9 cellular contexts compared by ENCODE assay signal in the genomic region with DNA sequence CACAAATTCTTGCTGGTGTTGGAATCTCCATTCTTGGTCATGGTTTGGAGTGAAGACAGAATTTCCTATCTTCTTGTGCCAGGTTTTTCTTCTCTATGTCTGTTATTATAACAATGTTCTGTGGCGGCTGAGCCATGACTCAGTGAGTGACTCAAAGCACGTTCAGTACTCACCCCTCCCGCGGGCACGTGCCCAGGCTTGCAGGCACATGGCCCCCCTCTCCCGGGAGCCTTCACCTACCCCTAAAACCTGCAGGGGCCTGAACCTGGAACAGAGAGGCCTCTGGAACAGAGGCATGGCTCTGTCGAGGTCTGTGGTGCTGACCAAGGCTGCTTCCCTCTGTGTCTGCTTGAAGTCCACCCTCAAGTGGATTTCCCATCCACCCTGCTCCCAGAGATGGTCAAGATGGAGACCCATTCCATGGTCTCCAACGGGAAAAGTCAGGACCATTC. TPM values are rescaled to one million over a fixed set of nuclear protein-coding genes. Genes with fewer than 3 reads are reported as not detected.
A peak's percentile ranks its signal among the peaks of the same experiment; 100 is the strongest.
DNase-seq lines count a peak whose midpoint lies in the region; ATAC-seq lines count a peak whose summit lies in the region.
"Had no signal": no experiment of that assay in that cellular context is flagged by ENCODE, and none has a peak within 500 bp of the region (broad histone marks: within the 10 kb centered on the region; RNA-seq: fewer than 3 reads in every experiment).

No MANE protein-coding gene starts in this region.

- H3K27ac Mint-ChIP-seq in activated T-helper 17 cell treated with anti-CD3 and anti-CD28 coated beads, Interleukin-2, amount 50 U/mL, for 72 hours: peak overlapping the region; percentile 34
- H3K27ac Mint-ChIP-seq in effector memory CD8-positive, alpha-beta T cell: no peak overlapping the region
- H3K27ac Mint-ChIP-seq: activated naive CD4-positive, alpha-beta T cell treated with anti-CD3 and anti-CD28 coated beads, Interleukin-2, amount 50 U/mL, for 24 hours had no signal

- no peaks in the 10 kb centered on the region for H3K36me3 Mint-ChIP-seq in activated T-helper 17 cell treated with anti-CD3 and anti-CD28 coated beads, Interleukin-2, amount 50 U/mL, for 72 hours (ENCODE audit: low read depth)
- peaks cover 3% of the 10 kb centered on the region for H3K36me3 Mint-ChIP-seq in effector memory CD8-positive, alpha-beta T cell (ENCODE audit: insufficient read depth)
- H3K36me3 Mint-ChIP-seq: activated naive CD4-positive, alpha-beta T cell treated with anti-CD3 and anti-CD28 coated beads, Interleukin-2, amount 50 U/mL, for 24 hours had no signal

- DNase-seq in H4 (ENCODE audit: low spot score) (peak; percentile 33), left cardiac atrium (peak; percentile 91), smooth muscle cell of the brain vasculature (ENCODE audit: low read depth, low spot score) (peak; percentile 35), SIG-M5 treated with dmso at 0.1 percent for 504 hours (lab: John Stamatoyannopoulos, UW; ENCODE audit: unreplicated experiment) (no peak), NCI-H345 (lab: John Stamatoyannopoulos, UW) (no peak)
- DNase-seq in effector memory CD8-positive, alpha-beta T cell: no peak

- H3K4me1 Mint-ChIP-seq in activated T-helper 17 cell treated with anti-CD3 and anti-CD28 coated beads, Interleukin-2, amount 50 U/mL, for 72 hours: peaks cover 4% of the 10 kb centered on the region
- peaks cover 0 to 2% of the 10 kb centered on the region in 2 donors for H3K4me1 Mint-ChIP-seq in effector memory CD8-positive, alpha-beta T cell (ENCODE audit: low read depth in 2 of 2)

- no peaks in the 10 kb centered on the region for H3K9me3 Mint-ChIP-seq in activated T-helper 17 cell treated with anti-CD3 and anti-CD28 coated beads, Interleukin-2, amount 50 U/mL, for 72 hours
- no peaks in the 10 kb centered on the region for H3K9me3 Mint-ChIP-seq in effector memory CD8-positive, alpha-beta T cell
- H3K9me3 Mint-ChIP-seq: activated naive CD4-positive, alpha-beta T cell treated with anti-CD3 and anti-CD28 coated beads, Interleukin-2, amount 50 U/mL, for 24 hours had no signal

- no peak for ATAC-seq in activated T-helper 17 cell treated with anti-CD3 and anti-CD28 coated beads, Interleukin-2, amount 50 U/mL, for 72 hours (replicated peaks)
- ATAC-seq in left cardiac atrium (peak; percentile 63 to 86), HG02642 (IDR thresholded peaks at IDR 0.05; ENCODE audit: poor library complexity, unreplicated experiment) (no peak)
- ATAC-seq in effector memory CD8-positive, alpha-beta T cell (replicated peaks): no peak

- H3K27me3 Mint-ChIP-seq in activated T-helper 17 cell treated with anti-CD3 and anti-CD28 coated beads, Interleukin-2, amount 50 U/mL, for 72 hours: no peaks in the 10 kb centered on the region
- H3K27me3 Mint-ChIP-seq in effector memory CD8-positive, alpha-beta T cell: peaks cover 0 to 30% of the 10 kb centered on the region in 2 donors
- H3K27me3 Mint-ChIP-seq: activated naive CD4-positive, alpha-beta T cell treated with anti-CD3 and anti-CD28 coated beads, Interleukin-2, amount 50 U/mL, for 24 hours had no signal

- no peak overlapping the region for H3K4me3 Mint-ChIP-seq in activated T-helper 17 cell treated with anti-CD3 and anti-CD28 coated beads, Interleukin-2, amount 50 U/mL, for 72 hours
- no peak overlapping the region for H3K4me3 Mint-ChIP-seq in effector memory CD8-positive, alpha-beta T cell
- H3K4me3 Mint-ChIP-seq: activated naive CD4-positive, alpha-beta T cell treated with anti-CD3 and anti-CD28 coated beads, Interleukin-2, amount 50 U/mL, for 24 hours had no signal

- intact Hi-C loops in left cardiac atrium (cut with DNase I): no loop called here

RNA-seq across cellular contexts. Expression of gene PLXNB1, which starts 27.6 kb away (rescaled TPM):
- total RNA-seq in H4 (2014; rRNA removed; shearing (Covaris generic)): 4.3 and 9.6 TPM in 2 replicates
- 1 to 10 TPM; 3.5 to 3.8 TPM for total RNA-seq in activated T-helper 17 cell treated with anti-CD3 and anti-CD28 coated beads, Interleukin-2, amount 50 U/mL, for 72 hours
- 10 to 100 TPM; 43.3 to 55.0 TPM for total RNA-seq in left cardiac atrium

RNA-seq across cellular contexts. Expression of gene FBXW12, which starts 30.3 kb away (rescaled TPM):
- total RNA-seq in H4 (2014; rRNA removed; shearing (Covaris generic)): 0.08 TPM in 1 of 2 replicates, not detected in the other
- not detected for total RNA-seq in activated T-helper 17 cell treated with anti-CD3 and anti-CD28 coated beads, Interleukin-2, amount 50 U/mL, for 72 hours
- not detected for total RNA-seq in left cardiac atrium

RNA-seq across cellular contexts. Expression of gene CCDC51, which starts 37.6 kb away (rescaled TPM):
- total RNA-seq in H4 (2014; rRNA removed; shearing (Covaris generic)): 23.3 and 28.6 TPM in 2 replicates
- total RNA-seq in activated T-helper 17 cell treated with anti-CD3 and anti-CD28 coated beads, Interleukin-2, amount 50 U/mL, for 72 hours: 10 to 100 TPM; 15.5 to 28.4 TPM
- total RNA-seq in left cardiac atrium: 10 to 100 TPM in 1 of 2 donors, 1 to 10 TPM in 1; 7.0 to 10.9 TPM

RNA-seq across cellular contexts. Expression of gene TMA7, which starts 37.8 kb away (rescaled TPM):
- total RNA-seq in H4 (2014; rRNA removed; shearing (Covaris generic)): 502 and 627 TPM in 2 replicates
- total RNA-seq in activated T-helper 17 cell treated with anti-CD3 and anti-CD28 coated beads, Interleukin-2, amount 50 U/mL, for 72 hours: 100 to 1,000 TPM; 181 to 328 TPM
- 100 to 1,000 TPM; 190 to 238 TPM for total RNA-seq in left cardiac atrium

RNA-seq across cellular contexts. Expression of gene ATRIP, which starts 44.2 kb away (rescaled TPM):
- 5.3 and 5.7 TPM in 2 replicates for total RNA-seq in H4 (2014; rRNA removed; shearing (Covaris generic))
- 10 to 100 TPM; 10.5 to 14.9 TPM for total RNA-seq in activated T-helper 17 cell treated with anti-CD3 and anti-CD28 coated beads, Interleukin-2, amount 50 U/mL, for 72 hours
- 1 to 10 TPM; 3.9 to 5.7 TPM for total RNA-seq in left cardiac atrium

Comparison
In these comparisons a context has a peak if more than half of its experiments do, and no peak if none do; other contexts are left out.
1. DNase-seq: peak in H4 (single experiment), left cardiac atrium (single experiment) and smooth muscle cell of the brain vasculature (single experiment); none in effector memory CD8-positive, alpha-beta T cell (0 of 3), SIG-M5 treated with dmso at 0.1 percent for 504 hours (single experiment) and NCI-H345 (single experiment).
2. ATAC-seq: peak in left cardiac atrium (2 of 2); none in activated T-helper 17 cell treated with anti-CD3 and anti-CD28 coated beads, Interleukin-2, amount 50 U/mL, for 72 hours (single experiment), effector memory CD8-positive, alpha-beta T cell (single experiment) and HG02642 (single experiment).